Comparison of ENCODE assay signal across 15 cellular contexts in genomic region chr6:154297711-154298110, GRCh38. TPM values are rescaled to one million over a fixed set of nuclear protein-coding genes. Genes with fewer than 3 reads are reported as not detected.
DNase-seq lines count a peak whose midpoint lies in the region; ATAC-seq and TF ChIP-seq lines count a peak whose summit lies in the region.
"Had no signal": no experiment of that assay in that cellular context is flagged by ENCODE, and none has a peak within 500 bp of the region (broad histone marks: within the 10 kb centered on the region; RNA-seq: fewer than 3 reads in every experiment).

No MANE protein-coding gene starts in this region.

- no peaks in the 10 kb centered on the region for H3K36me3 ChIP-seq in KMS-11 (ENCODE audit: insufficient read depth)
- no peaks in the 10 kb centered on the region for H3K36me3 ChIP-seq in mesendoderm (ENCODE audit: control insufficient read depth, insufficient read depth, low read length)
- H3K36me3 ChIP-seq: prostate gland had no signal

- no peak overlapping the region for H2AK5ac ChIP-seq in mesendoderm (ENCODE audit: low read length)

- H3K27me3 ChIP-seq in KMS-11 (ENCODE audit: insufficient read depth, low read depth) (no peaks in the 10 kb centered on the region), mesendoderm (ENCODE audit: insufficient read depth, low read length, poor library complexity) (no peaks in the 10 kb centered on the region)

- H3K4ac ChIP-seq in mesendoderm (ENCODE audit: low read depth, low read length): no peak overlapping the region

- H4K8ac ChIP-seq in mesendoderm (ENCODE audit: low read depth, low read length): no peak overlapping the region

- no peak for TF ChIP-seq CTCF in KMS-11 (conservative IDR thresholded peaks at IDR 0.05; ENCODE audit: low read depth, low read length)
- TF ChIP-seq CTCF in fibroblast of the aortic adventitia (IDR thresholded peaks at IDR 0.05; ENCODE audit: insufficient read depth, low read length): no peak

- no peak overlapping the region for H3K18ac ChIP-seq in mesendoderm (ENCODE audit: low read length)

- H3K9ac ChIP-seq in KMS-11: no peak overlapping the region
- no peak overlapping the region for H3K9ac ChIP-seq in mesendoderm (ENCODE audit: low read length)

- H3K23ac ChIP-seq in mesendoderm (ENCODE audit: low read length): no peak overlapping the region

- no peaks in the 10 kb centered on the region for H3K79me1 ChIP-seq in mesendoderm (ENCODE audit: low read length)

- WGBS in mesendoderm (ENCODE audit: extremely low coverage, insufficient coverage, low lambda C conversion rate): no CpG with 5 or more reads among the region's 3 CpGs

- H3K4me3 ChIP-seq in KMS-11 (IDR thresholded peaks at IDR 0.05; ENCODE audit: insufficient read depth, low read depth, low read length) (no peak overlapping the region), fibroblast of the aortic adventitia (ENCODE audit: low read depth, low read length) (no peak overlapping the region), mesendoderm (ENCODE audit: low read length) (no peak overlapping the region)
- H3K4me3 ChIP-seq: prostate gland had no signal

- H3K56ac ChIP-seq in mesendoderm (ENCODE audit: low read length): no peak overlapping the region

- H2AFZ ChIP-seq in KMS-11 (ENCODE audit: low read depth): peak overlapping the region; percentile 41; the same call in 1 of the 2 replicates

- H3K4me2 ChIP-seq in KMS-11 (peak overlapping the region; percentile 64), mesendoderm (ENCODE audit: low read length) (no peak overlapping the region)

- H4K20me1 ChIP-seq in KMS-11 (ENCODE audit: insufficient read depth): no peaks in the 10 kb centered on the region

- ATAC-seq in HG03565 (IDR thresholded peaks at IDR 0.05; ENCODE audit: unreplicated experiment): no peak

- peaks cover 40% of the 10 kb centered on the region for H3K4me1 ChIP-seq in KMS-11 (ENCODE audit: low read depth, poor library complexity, severe bottlenecking)
- no peaks in the 10 kb centered on the region for H3K4me1 ChIP-seq in mesendoderm (ENCODE audit: control insufficient read depth, low read depth, low read length)
- H3K4me1 ChIP-seq: prostate gland had no signal

- H2BK5ac ChIP-seq in mesendoderm (ENCODE audit: low read length): no peak overlapping the region

- DNase-seq in A172 (ENCODE audit: low spot score) (peak; percentile 8), fibroblast of the aortic adventitia (ENCODE audit: low read depth) (peak; percentile 75), mesendoderm (peak; percentile 54), cerebellum (ENCODE audit: low spot score) (no peak), DMS 273 treated with DMSO at 0.1 percent for 48 hours (lab: John Stamatoyannopoulos, UW) (no peak), NCI-H146 (lab: John Stamatoyannopoulos, UW) (no peak)
- DNase-seq: activated naive CD4-positive, alpha-beta T cell treated with anti-CD3 and anti-CD28 coated beads, Interleukin-2, amount 10 ng/mL, durations not matched to agents 7 days and 5 days; GF-D8; islet precursor cell; NCI-H187 treated with DMSO at 0.1 percent for 48 hours; substantia nigra had no signal

- H2BK15ac ChIP-seq in mesendoderm (replicated peaks; ENCODE audit: low read depth): no peak overlapping the region

- no peak overlapping the region for H4K5ac ChIP-seq in mesendoderm (ENCODE audit: low read length)

- no peaks in the 10 kb centered on the region for H3K79me2 ChIP-seq in KMS-11 (ENCODE audit: insufficient read depth, low read depth)
- H3K79me2 ChIP-seq in mesendoderm (ENCODE audit: control insufficient read depth, insufficient read depth, low read length): no peaks in the 10 kb centered on the region

- H3K27ac ChIP-seq in KMS-11 (peak overlapping the region; percentile 43; the same call in 1 of the 2 replicates), mesendoderm (ENCODE audit: low read depth, low read length) (no peak overlapping the region)

- H2BK120ac ChIP-seq in mesendoderm (ENCODE audit: low read depth, low read length): no peak overlapping the region

RNA-seq across cellular contexts. Expression of gene IPCEF1, which starts 58.9 kb away (rescaled TPM):
- total RNA-seq in A172 (2014; rRNA removed; shearing (Covaris generic)): 0.17 and 0.47 TPM in 2 replicates
- total RNA-seq in fibroblast of the aortic adventitia (ENCODE audit: low replicate concordance) (0.54 and 1.3 TPM in 2 replicates), cerebellum (4.4 TPM)
- 3.1 TPM for polyA plus RNA-seq in mesendoderm (2013, experiment 1 of 2)
- 2.1 TPM for polyA plus RNA-seq in mesendoderm (2013, experiment 2 of 2)
- total RNA-seq: NCI-H460 had no signal

Comparison
In these comparisons a context has a peak if more than half of its experiments do, and no peak if none do; other contexts are left out.
1. DNase-seq: peak in A172 (single experiment), fibroblast of the aortic adventitia (single experiment) and mesendoderm (single experiment); none in cerebellum (single experiment), DMS 273 treated with DMSO at 0.1 percent for 48 hours (single experiment) and NCI-H146 (single experiment).